In genomic region chr11:68266936-68267880, GRCh38 we compare ENCODE assay signal across 19 cellular contexts. TPM values are rescaled to one million over a fixed set of nuclear protein-coding genes. Genes with fewer than 3 reads are reported as not detected.
A peak's percentile ranks its signal among the peaks of the same experiment; 100 is the strongest.
DNase-seq lines count a peak whose midpoint lies in the region; ATAC-seq, FAIRE-seq and TF ChIP-seq lines count a peak whose summit lies in the region.
"Had no signal": no experiment of that assay in that cellular context is flagged by ENCODE, and none has a peak within 500 bp of the region (broad histone marks: within the 10 kb centered on the region; RNA-seq: fewer than 3 reads in every experiment).

No MANE protein-coding gene starts in this region.

- H3K27me3 Mint-ChIP-seq in activated T-helper 17 cell treated with anti-CD3 and anti-CD28 coated beads, Interleukin-2, amount 50 U/mL, for 72 hours = no peaks in the 10 kb centered on the region
- H3K27me3 Mint-ChIP-seq: activated CD4-positive, alpha-beta memory T cell treated with anti-CD3 and anti-CD28 coated beads for 36 hours; CD4-positive, alpha-beta memory T cell had no signal

- in situ Hi-C loops in HepG2 (cut with HindIII; ENCODE audit: extremely low pct_ligation_motif_present, low pct_unique_long_range_greater_than_20kb) = no loop called here

- peaks cover 30% of the 10 kb centered on the region for H3K4me1 Mint-ChIP-seq in activated T-helper 17 cell treated with anti-CD3 and anti-CD28 coated beads, Interleukin-2, amount 50 U/mL, for 72 hours

- TF ChIP-seq POLR2A in HepG2 (IDR thresholded peaks at IDR 0.05; ENCODE audit: insufficient read depth in 1 of 2, low read depth in 2 of 2, low read length in 2 of 2) (no peak), right lobe of liver (IDR thresholded peaks at IDR 0.05) (no peak), body of pancreas (IDR thresholded peaks at IDR 0.05) (no peak), esophagus squamous epithelium (IDR thresholded peaks at IDR 0.05) (no peak)

- POLR2A ChIA-PET in HepG2 (lab: Yijun Ruan, JAX) = interaction anchor here (1.7 to 3.1 kb wide), 2 partner anchors 10 to 31 kb away, joined by 4 to 11 read pairs; no protein-coding TSS in a partner anchor

- WGBS in HepG2 (ENCODE audit: low lambda C conversion rate) = 92% methylated on average over 9 of the region's 12 CpGs
- WGBS in right lobe of liver (ENCODE audit: insufficient coverage, low coverage, low lambda C conversion rate, missing lambda C conversion rate) = 100% methylated on average over 2 of the region's 12 CpGs
- WGBS in body of pancreas, 2 donors = 89 to 93% methylated on average over 4 to 12 of the region's 12 CpGs
- 89 to 97% methylated on average over 5 to 6 of the region's 12 CpGs for WGBS in esophagus squamous epithelium, 2 donors

- TF ChIP-seq EP300 in HepG2 (IDR thresholded peaks at IDR 0.05; ENCODE audit: low read depth in 2 of 2, low read length in 2 of 2) = no peak
- no peak for TF ChIP-seq EP300 in HepG2 (CRISPR knock-in tag; IDR thresholded peaks at IDR 0.05; ENCODE audit: borderline replicate concordance)

- DNase-seq in HepG2 (ENCODE audit: low spot score) (no peak), right lobe of liver (no peak), body of pancreas (no peak), esophagus squamous epithelium (lab: John Stamatoyannopoulos, UW) (no peak), AML-193 (lab: John Stamatoyannopoulos, UW) (no peak)
- DNase-seq: activated CD4-positive, alpha-beta memory T cell treated with anti-CD3 and anti-CD28 coated beads for 36 hours; CD4-positive, alpha-beta memory T cell; DND-41; glutamatergic neuron; NCI-H1417; NCI-H2227 treated with DMSO at 0.1 percent for 48 hours; right cardiac atrium; tibial artery had no signal

- no peak overlapping the region for H3K4me2 ChIP-seq in HepG2 (ENCODE audit: low read depth, low read length)

- H3K27me3 ChIP-seq in HepG2 (ENCODE audit: control insufficient read depth in 1 of 2, insufficient read depth in 2 of 2, low read length in 2 of 2) (no peaks in the 10 kb centered on the region; a peak in 1 of 5 replicates), right lobe of liver (no peaks in the 10 kb centered on the region), mucosa of rectum (ENCODE audit: control insufficient read depth in 2 of 2, insufficient read depth in 2 of 2, low read length in 2 of 2) (no peaks in the 10 kb centered on the region), body of pancreas (no peaks in the 10 kb centered on the region), esophagus squamous epithelium (no peaks in the 10 kb centered on the region)
- H3K27me3 ChIP-seq: tibial artery had no signal

- peaks cover 19 to 58% of the 10 kb centered on the region in 2 experiments; a peak in 4 of 5 replicates for H3K36me3 ChIP-seq in HepG2 (replicated peaks in 1 of 2; ENCODE audit: control insufficient read depth in 1 of 2, insufficient read depth in 2 of 2, low read length in 2 of 2)
- H3K36me3 ChIP-seq in right lobe of liver = peaks cover 5 to 53% (median 33%) of the 10 kb centered on the region in 4 donors
- H3K36me3 ChIP-seq in mucosa of rectum (ENCODE audit: control insufficient read depth in 2 of 2, insufficient read depth in 2 of 2, low read length in 2 of 2) = peaks cover 44 to 60% of the 10 kb centered on the region in 2 donors
- H3K36me3 ChIP-seq in body of pancreas (replicated peaks in 1 of 2; ENCODE audit: insufficient read depth in 1 of 2, low read depth in 2 of 2) = peaks cover 3 to 23% of the 10 kb centered on the region in 2 donors
- peaks cover 0 to 60% (median 10%) of the 10 kb centered on the region in 3 donors for H3K36me3 ChIP-seq in esophagus squamous epithelium

- H3K9ac ChIP-seq in HepG2 (ENCODE audit: insufficient read depth, low read depth, low read length) = no peak overlapping the region
- H3K9ac ChIP-seq in mucosa of rectum (ENCODE audit: low read depth in 1 of 2, low read length in 2 of 2) = peak overlapping the region in 1 of 2 donors; percentile 14

- H3K27ac ChIP-seq in HepG2 (ENCODE audit: extremely low read length, insufficient read depth, low read length) (no peak overlapping the region), right lobe of liver (peak overlapping the region in 1 of 3 donors; percentile 3), angular gyrus (ENCODE audit: low read depth, low read length) (peak overlapping the region; percentile 91), mucosa of rectum (ENCODE audit: low read depth in 2 of 2, low read length in 2 of 2) (peak overlapping the region; percentile 23 to 77), body of pancreas (no peak overlapping the region), esophagus squamous epithelium (peak overlapping the region in 1 of 4 donors; percentile 41)
- H3K27ac ChIP-seq: SK-N-MC, tibial artery had no signal

- BruUV-seq in HepG2 (replicated peaks; lab: Mats Ljungman, UMichigan) = no TSS peak

- H3K4me3 ChIP-seq in HepG2 (replicated peaks in 1 of 3; ENCODE audit: insufficient read depth in 1 of 3, low read depth in 2 of 3, low read length in 3 of 3) (no peak overlapping the region), right lobe of liver (no peak overlapping the region), mucosa of rectum (ENCODE audit: low read length in 2 of 2) (no peak overlapping the region), body of pancreas (no peak overlapping the region), esophagus squamous epithelium (no peak overlapping the region)
- H3K4me3 ChIP-seq: SK-N-MC, tibial artery had no signal

- TF ChIP-seq RAD21 in HepG2 (CRISPR knock-in tag; IDR thresholded peaks at IDR 0.05) = no peak

- CTCF ChIA-PET in HepG2 (lab: Yijun Ruan, JAX; ENCODE audit: low intra/inter-chr PET ratio, low total read pairs) = no interaction called here

- intact Hi-C loops in HepG2 (cut with micrococcal nuclease; ENCODE audit: unreplicated experiment) = no loop called here
- intact Hi-C loops in right lobe of liver (cut with DNase I) = no loop called here
- intact Hi-C loops in body of pancreas (cut with DNase I) = no loop called here
- intact Hi-C loops in esophagus squamous epithelium (cut with DNase I) = no loop called here

- TF ChIP-seq CTCF in HepG2 (CRISPR knock-in tag; IDR thresholded peaks at IDR 0.05) (no peak), right lobe of liver (IDR thresholded peaks at IDR 0.05) (no peak), body of pancreas (IDR thresholded peaks at IDR 0.05) (no peak), esophagus squamous epithelium (IDR thresholded peaks at IDR 0.05) (no peak)

- peaks cover 5% of the 10 kb centered on the region; the same call in 1 of the 2 replicates for H4K20me1 ChIP-seq in HepG2 (ENCODE audit: insufficient read depth, low read length)

- no peaks in the 10 kb centered on the region for H3K9me3 ChIP-seq in HepG2 (ENCODE audit: low read length)
- H3K9me3 ChIP-seq in right lobe of liver = no peaks in the 10 kb centered on the region
- no peaks in the 10 kb centered on the region for H3K9me3 ChIP-seq in mucosa of rectum (ENCODE audit: control insufficient read depth in 2 of 2, low read length in 2 of 2)
- no peaks in the 10 kb centered on the region for H3K9me3 ChIP-seq in body of pancreas
- no peaks in the 10 kb centered on the region for H3K9me3 ChIP-seq in esophagus squamous epithelium
- H3K9me3 ChIP-seq: tibial artery had no signal

- no peak for FAIRE-seq in HepG2 (lab: Jason Lieb, UNC)
- FAIRE-seq: A204.1, endothelial cell of umbilical vein had no signal

- no peak for ATAC-seq in HepG2
- ATAC-seq in right lobe of liver = no peak
- ATAC-seq in body of pancreas = no peak
- no peak for ATAC-seq in activated T-helper 17 cell treated with anti-CD3 and anti-CD28 coated beads, Interleukin-2, amount 50 U/mL, for 72 hours (replicated peaks)
- ATAC-seq: right cardiac atrium had no signal

- H3K4me1 ChIP-seq in HepG2 (ENCODE audit: insufficient read depth, low read length) = peaks cover 34% of the 10 kb centered on the region
- peaks cover 0 to 21% (median 5%) of the 10 kb centered on the region in 4 donors for H3K4me1 ChIP-seq in right lobe of liver
- peaks cover 25 to 38% of the 10 kb centered on the region in 2 donors for H3K4me1 ChIP-seq in mucosa of rectum (ENCODE audit: control insufficient read depth in 2 of 2, insufficient read depth in 2 of 2, low read length in 2 of 2)
- peaks cover 23% of the 10 kb centered on the region for H3K4me1 ChIP-seq in body of pancreas
- H3K4me1 ChIP-seq in esophagus squamous epithelium = peaks cover 9 to 32% (median 11%) of the 10 kb centered on the region in 3 donors

- no peak overlapping the region for H2AFZ ChIP-seq in HepG2 (ENCODE audit: low read length)

- no peak overlapping the region for H3K27ac Mint-ChIP-seq in activated T-helper 17 cell treated with anti-CD3 and anti-CD28 coated beads, Interleukin-2, amount 50 U/mL, for 72 hours
- H3K27ac Mint-ChIP-seq: activated CD4-positive, alpha-beta memory T cell treated with anti-CD3 and anti-CD28 coated beads for 36 hours; CD4-positive, alpha-beta memory T cell had no signal

- H3K4me3 Mint-ChIP-seq in activated T-helper 17 cell treated with anti-CD3 and anti-CD28 coated beads, Interleukin-2, amount 50 U/mL, for 72 hours = no peak overlapping the region
- H3K4me3 Mint-ChIP-seq: activated CD4-positive, alpha-beta memory T cell treated with anti-CD3 and anti-CD28 coated beads for 36 hours; CD4-positive, alpha-beta memory T cell had no signal

- H3K79me2 ChIP-seq in HepG2 (ENCODE audit: insufficient read depth, low read length) = peaks cover 37% of the 10 kb centered on the region

- H3K9me3 Mint-ChIP-seq in activated T-helper 17 cell treated with anti-CD3 and anti-CD28 coated beads, Interleukin-2, amount 50 U/mL, for 72 hours = no peaks in the 10 kb centered on the region
- H3K9me3 Mint-ChIP-seq: activated CD4-positive, alpha-beta memory T cell treated with anti-CD3 and anti-CD28 coated beads for 36 hours; CD4-positive, alpha-beta memory T cell had no signal

- peaks cover 42% of the 10 kb centered on the region for H3K36me3 Mint-ChIP-seq in activated T-helper 17 cell treated with anti-CD3 and anti-CD28 coated beads, Interleukin-2, amount 50 U/mL, for 72 hours (ENCODE audit: low read depth)

RNA-seq across cellular contexts. Expression of gene C11orf24, which starts 4.6 kb away (rescaled TPM):
- total RNA-seq in HepG2 (2016; rRNA removed; fragmentation: Illumina TruSeq; extraction: Trizol) (50.8 and 55.5 TPM in 2 replicates), right lobe of liver (10 to 100 TPM; 39.4 to 70.9 (median 62.4) TPM), body of pancreas (10 to 100 TPM in 1 of 2 donors, 1 to 10 TPM in 1; 8.2 to 14.3 TPM), esophagus squamous epithelium (10 to 100 TPM; 11.4 to 23.3 (median 12.6) TPM)
- total RNA-seq in HepG2 (2016; cell fraction: cytosol; rRNA removed; fragmentation: Illumina TruSeq; extraction: Trizol; ENCODE audit: low read depth) = 110 and 141 TPM in 2 replicates
- 53.9 and 57.2 TPM in 2 replicates for total RNA-seq in HepG2 (2016; cell fraction: insoluble cytoplasmic fraction; rRNA removed; fragmentation: Illumina TruSeq; extraction: Trizol)
- total RNA-seq in HepG2 (2016; cell fraction: membrane; rRNA removed; fragmentation: Illumina TruSeq; extraction: Trizol) = 100.0 and 131 TPM in 2 replicates
- 32.7 and 33.6 TPM in 2 replicates for total RNA-seq in HepG2 (2016; cell fraction: nucleus; rRNA removed; fragmentation: Illumina TruSeq; extraction: Trizol)
- 52.9 and 62.4 TPM in 2 replicates for polyA plus RNA-seq in HepG2 (2011; rRNA removed)
- 58.4 and 70.2 TPM in 2 replicates for polyA plus RNA-seq in HepG2 (2011; cell fraction: cytosol; rRNA removed)
- 58.8 and 59.2 TPM in 2 replicates for polyA plus RNA-seq in HepG2 (2011; cell fraction: nucleus; rRNA removed)
- 50.8 and 63.8 TPM in 2 replicates for polyA plus RNA-seq in HepG2 (2012)
- polyA plus RNA-seq in HepG2 (2016; cell fraction: cytosol; fragmentation: Illumina TruSeq; extraction: Trizol; ENCODE audit: low read depth) = 122 and 158 TPM in 2 replicates
- 61.2 and 70.0 TPM in 2 replicates for polyA plus RNA-seq in HepG2 (2016; cell fraction: insoluble cytoplasmic fraction; fragmentation: Illumina TruSeq; extraction: Trizol; ENCODE audit: low read depth)
- polyA plus RNA-seq in HepG2 (2016; cell fraction: membrane; fragmentation: Illumina TruSeq; extraction: Trizol; ENCODE audit: low read depth) = 97.9 and 125 TPM in 2 replicates
- 71.8 and 76.2 TPM in 2 replicates for polyA plus RNA-seq in HepG2 (2016; cell fraction: nucleus; fragmentation: Illumina TruSeq; extraction: Trizol; ENCODE audit: insufficient read depth, low read depth)
- 53.9 and 60.5 TPM in 2 replicates for polyA minus RNA-seq in HepG2 (2011; rRNA and poly(A)+ RNA removed; ENCODE audit: low replicate concordance)
- polyA minus RNA-seq in HepG2 (2011; cell fraction: cytosol; rRNA and poly(A)+ RNA removed) = 26.4 and 31.4 TPM in 2 replicates
- polyA minus RNA-seq in HepG2 (2011; cell fraction: nucleus; rRNA and poly(A)+ RNA removed) = 19.3 and 23.5 TPM in 2 replicates
- total RNA-seq in activated T-helper 17 cell treated with anti-CD3 and anti-CD28 coated beads, Interleukin-2, amount 50 U/mL, for 72 hours = 10 to 100 TPM; 26.6 to 38.7 TPM

RNA-seq across cellular contexts. Expression of gene LRP5, which starts 45.2 kb away (rescaled TPM):
- total RNA-seq in HepG2 (2016; rRNA removed; fragmentation: Illumina TruSeq; extraction: Trizol) (23.6 and 40.4 TPM in 2 replicates), right lobe of liver (100 to 1,000 TPM in 2 of 6 experiments, 10 to 100 TPM in 4; 74.4 to 120 (median 88.2) TPM), body of pancreas (10 to 100 TPM; 43.3 to 63.6 TPM), esophagus squamous epithelium (10 to 100 TPM; 13.7 to 24.0 (median 20.9) TPM)
- 19.7 and 22.6 TPM in 2 replicates for total RNA-seq in HepG2 (2016; cell fraction: cytosol; rRNA removed; fragmentation: Illumina TruSeq; extraction: Trizol; ENCODE audit: low read depth)
- total RNA-seq in HepG2 (2016; cell fraction: insoluble cytoplasmic fraction; rRNA removed; fragmentation: Illumina TruSeq; extraction: Trizol) = 17.6 and 41.1 TPM in 2 replicates
- 27.9 and 29.7 TPM in 2 replicates for total RNA-seq in HepG2 (2016; cell fraction: membrane; rRNA removed; fragmentation: Illumina TruSeq; extraction: Trizol)
- total RNA-seq in HepG2 (2016; cell fraction: nucleus; rRNA removed; fragmentation: Illumina TruSeq; extraction: Trizol) = 50.9 and 60.6 TPM in 2 replicates
- polyA plus RNA-seq in HepG2 (2011; rRNA removed) = 64.0 and 83.4 TPM in 2 replicates
- polyA plus RNA-seq in HepG2 (2011; cell fraction: cytosol; rRNA removed) = 37.9 and 59.3 TPM in 2 replicates
- polyA plus RNA-seq in HepG2 (2011; cell fraction: nucleus; rRNA removed) = 131 and 158 TPM in 2 replicates
- 80.7 and 119 TPM in 2 replicates for polyA plus RNA-seq in HepG2 (2012)
- polyA plus RNA-seq in HepG2 (2016; cell fraction: cytosol; fragmentation: Illumina TruSeq; extraction: Trizol; ENCODE audit: low read depth) = 10.8 and 12.1 TPM in 2 replicates
- polyA plus RNA-seq in HepG2 (2016; cell fraction: insoluble cytoplasmic fraction; fragmentation: Illumina TruSeq; extraction: Trizol; ENCODE audit: low read depth) = 25.6 and 36.8 TPM in 2 replicates
- 20.7 and 25.9 TPM in 2 replicates for polyA plus RNA-seq in HepG2 (2016; cell fraction: membrane; fragmentation: Illumina TruSeq; extraction: Trizol; ENCODE audit: low read depth)
- polyA plus RNA-seq in HepG2 (2016; cell fraction: nucleus; fragmentation: Illumina TruSeq; extraction: Trizol; ENCODE audit: insufficient read depth, low read depth) = 130 and 133 TPM in 2 replicates
- 49.7 and 219 TPM in 2 replicates for polyA minus RNA-seq in HepG2 (2011; rRNA and poly(A)+ RNA removed; ENCODE audit: low replicate concordance)
- polyA minus RNA-seq in HepG2 (2011; cell fraction: cytosol; rRNA and poly(A)+ RNA removed) = 75.4 and 75.5 TPM in 2 replicates
- 58.3 and 59.0 TPM in 2 replicates for polyA minus RNA-seq in HepG2 (2011; cell fraction: nucleus; rRNA and poly(A)+ RNA removed)
- total RNA-seq in activated T-helper 17 cell treated with anti-CD3 and anti-CD28 coated beads, Interleukin-2, amount 50 U/mL, for 72 hours = 1 to 10 TPM; 4.6 to 6.0 TPM

RNA-seq across cellular contexts. Expression of gene KMT5B, which starts 54.1 kb away (rescaled TPM):
- 23.7 and 32.5 TPM in 2 replicates for total RNA-seq in HepG2 (2016; rRNA removed; fragmentation: Illumina TruSeq; extraction: Trizol)
- total RNA-seq in HepG2 (2016; cell fraction: cytosol; rRNA removed; fragmentation: Illumina TruSeq; extraction: Trizol; ENCODE audit: low read depth) = 14.5 and 15.9 TPM in 2 replicates
- 25.4 and 32.9 TPM in 2 replicates for total RNA-seq in HepG2 (2016; cell fraction: insoluble cytoplasmic fraction; rRNA removed; fragmentation: Illumina TruSeq; extraction: Trizol)
- total RNA-seq in HepG2 (2016; cell fraction: membrane; rRNA removed; fragmentation: Illumina TruSeq; extraction: Trizol) = 24.7 and 24.9 TPM in 2 replicates
- total RNA-seq in HepG2 (2016; cell fraction: nucleus; rRNA removed; fragmentation: Illumina TruSeq; extraction: Trizol) = 23.0 and 26.3 TPM in 2 replicates
- 14.4 and 17.6 TPM in 2 replicates for polyA plus RNA-seq in HepG2 (2011; rRNA removed)
- polyA plus RNA-seq in HepG2 (2011; cell fraction: cytosol; rRNA removed) = 7.2 and 11.1 TPM in 2 replicates
- polyA plus RNA-seq in HepG2 (2011; cell fraction: nucleus; rRNA removed) = 15.9 and 23.4 TPM in 2 replicates
- 30.8 and 38.6 TPM in 2 replicates for polyA plus RNA-seq in HepG2 (2012)
- 7.4 and 9.2 TPM in 2 replicates for polyA plus RNA-seq in HepG2 (2016; cell fraction: cytosol; fragmentation: Illumina TruSeq; extraction: Trizol; ENCODE audit: low read depth)
- 29.4 and 31.2 TPM in 2 replicates for polyA plus RNA-seq in HepG2 (2016; cell fraction: insoluble cytoplasmic fraction; fragmentation: Illumina TruSeq; extraction: Trizol; ENCODE audit: low read depth)
- 16.3 and 18.5 TPM in 2 replicates for polyA plus RNA-seq in HepG2 (2016; cell fraction: membrane; fragmentation: Illumina TruSeq; extraction: Trizol; ENCODE audit: low read depth)
- 29.1 and 30.5 TPM in 2 replicates for polyA plus RNA-seq in HepG2 (2016; cell fraction: nucleus; fragmentation: Illumina TruSeq; extraction: Trizol; ENCODE audit: insufficient read depth, low read depth)
- polyA minus RNA-seq in HepG2 (2011; rRNA and poly(A)+ RNA removed; ENCODE audit: low replicate concordance) = 13.3 and 14.0 TPM in 2 replicates
- 13.9 TPM in 2 replicates for polyA minus RNA-seq in HepG2 (2011; cell fraction: cytosol; rRNA and poly(A)+ RNA removed)
- 47.9 and 58.2 TPM in 2 replicates for polyA minus RNA-seq in HepG2 (2011; cell fraction: nucleus; rRNA and poly(A)+ RNA removed)
- 10 to 100 TPM; 14.3 to 25.9 (median 17.6) TPM for total RNA-seq in right lobe of liver
- total RNA-seq in body of pancreas = 10 to 100 TPM; 30.0 to 32.2 TPM
- total RNA-seq in activated T-helper 17 cell treated with anti-CD3 and anti-CD28 coated beads, Interleukin-2, amount 50 U/mL, for 72 hours = 10 to 100 TPM; 20.1 to 30.0 TPM
- total RNA-seq in esophagus squamous epithelium = 10 to 100 TPM; 18.4 to 37.6 (median 21.9) TPM

Comparison
In these comparisons a context has a peak if more than half of its experiments do, and no peak if none do; other contexts are left out.
1. H3K27ac ChIP-seq: peak in angular gyrus (single experiment) and mucosa of rectum (2 of 2); none in HepG2 (single experiment) and body of pancreas (0 of 4).